ENCODE assay signal across 20 cellular contexts in the genomic region with DNA sequence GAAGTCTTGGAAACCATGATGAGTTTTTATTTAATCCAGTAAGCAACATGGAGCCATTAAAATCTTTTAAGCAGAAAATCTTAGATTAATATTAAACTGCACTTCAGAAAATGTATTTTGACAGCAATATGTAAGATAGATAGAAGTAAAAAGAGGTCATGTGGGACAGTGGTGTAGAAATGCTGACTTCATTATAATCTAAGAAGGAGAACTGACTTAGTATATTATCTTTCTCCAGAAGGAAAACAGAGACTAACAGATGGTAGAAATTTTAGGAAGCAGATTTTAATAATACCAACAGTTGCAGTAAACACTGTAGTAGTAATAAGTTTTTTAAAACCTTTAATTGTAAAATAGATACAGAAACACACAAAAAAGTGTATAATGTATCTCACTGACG.
DNase-seq lines count a peak whose midpoint lies in the region; ATAC-seq, FAIRE-seq and TF ChIP-seq lines count a peak whose summit lies in the region.
"Had no signal": no experiment of that assay in that cellular context is flagged by ENCODE, and none has a peak within 500 bp of the region (broad histone marks: within the 10 kb centered on the region; RNA-seq: fewer than 3 reads in every experiment).

No MANE protein-coding gene starts in this region.

- no peaks in the 10 kb centered on the region for H3K4me1 ChIP-seq in right cardiac atrium (ENCODE audit: control insufficient read depth, insufficient read depth, low read length)
- peaks cover 0 to 7% of the 10 kb centered on the region in 2 donors for H3K4me1 ChIP-seq in left lung
- H3K4me1 ChIP-seq in prostate gland (replicated peaks), result no peaks in the 10 kb centered on the region
- H3K4me1 ChIP-seq: A549 had no signal

- TF ChIP-seq CTCF in brain microvascular endothelial cell (IDR thresholded peaks at IDR 0.05; ENCODE audit: low read depth, low read length, missing control alignments), result no peak
- no peak for TF ChIP-seq CTCF in left lung (IDR thresholded peaks at IDR 0.05)
- no peak for TF ChIP-seq CTCF in prostate gland (IDR thresholded peaks at IDR 0.05)

- H3K27me3 ChIP-seq in right cardiac atrium (ENCODE audit: control insufficient read depth, insufficient read depth), result no peaks in the 10 kb centered on the region
- no peaks in the 10 kb centered on the region for H3K27me3 ChIP-seq in brain microvascular endothelial cell (replicated peaks)
- no peaks in the 10 kb centered on the region for H3K27me3 ChIP-seq in left lung
- no peaks in the 10 kb centered on the region for H3K27me3 ChIP-seq in prostate gland (replicated peaks; ENCODE audit: insufficient read depth)

- 72% methylated on average over 1 of the region's 1 CpG for WGBS in right cardiac atrium
- WGBS in prostate gland, result 74% methylated on average over 1 of the region's 1 CpG

- TF ChIP-seq POLR2A in prostate gland (IDR thresholded peaks at IDR 0.05) (no peak), H54 (IDR thresholded peaks at IDR 0.05; ENCODE audit: low read depth, low read length) (no peak)

- H3K4me3 ChIP-seq in right cardiac atrium (ENCODE audit: low read length), result no peak overlapping the region
- H3K4me3 ChIP-seq in brain microvascular endothelial cell (ENCODE audit: low read depth, low read length), result no peak overlapping the region
- H3K4me3 ChIP-seq in left lung, result no peak overlapping the region
- no peak overlapping the region for H3K4me3 ChIP-seq in prostate gland
- H3K4me3 ChIP-seq: A549, GM12878 had no signal

- ATAC-seq in left ventricle myocardium superior (peak; percentile 40), right cardiac atrium (no peak), left lung (peak; percentile 17), GM18907 (IDR thresholded peaks at IDR 0.05; ENCODE audit: unreplicated experiment) (no peak)
- ATAC-seq: A549, GM12878 had no signal

- in situ Hi-C loops in brain microvascular endothelial cell (cut with HindIII; ENCODE audit: low pct_ligation_motif_present, low sequenced_read_pairs), result no loop called here

- FAIRE-seq in H54 (lab: Jason Lieb, UNC), result no peak
- FAIRE-seq: A549, GM12878, HTR-8/SVneo had no signal

- intact Hi-C loops in left ventricle myocardium superior (cut with micrococcal nuclease), result no loop called here
- intact Hi-C loops in right cardiac atrium (cut with DNase I), result no loop called here
- intact Hi-C loops in left lung (cut with DNase I), result no loop called here
- intact Hi-C loops in prostate gland (cut with DNase I), result no loop called here

- DNase-seq in left ventricle myocardium superior, result no peak
- no peak for DNase-seq in right cardiac atrium
- no peak for DNase-seq in brain microvascular endothelial cell
- DNase-seq in left lung, result no peak
- no peak for DNase-seq in medulla oblongata (ENCODE audit: extremely low spot score)
- no peak for DNase-seq in prostate gland (ENCODE audit: low spot score)
- no peak for DNase-seq in H54 (ENCODE audit: insufficient read length, low spot score)
- DNase-seq: AML-193; CD4-positive, CD25-positive, alpha-beta regulatory T cell; DMS79; NCI-H1048; NCI-H146; NCI-H2081 treated with DMSO at 0.1 percent for 48 hours; NCI-H2227 treated with DMSO at 0.1 percent for 48 hours; NCI-H526 treated with DMSO at 0.1 percent for 48 hours had no signal

- H3K9me3 ChIP-seq in right cardiac atrium (ENCODE audit: control insufficient read depth, low read length), result no peaks in the 10 kb centered on the region
- no peaks in the 10 kb centered on the region for H3K9me3 ChIP-seq in left lung
- H3K9me3 ChIP-seq in prostate gland, result no peaks in the 10 kb centered on the region
- H3K9me3 ChIP-seq: A549 had no signal

- H3K27ac ChIP-seq in right cardiac atrium (ENCODE audit: low read length), result no peak overlapping the region
- peak overlapping the region; percentile 29 for H3K27ac ChIP-seq in brain microvascular endothelial cell
- H3K27ac ChIP-seq in left lung, result peak overlapping the region in 1 of 2 donors; percentile 52
- no peak overlapping the region for H3K27ac ChIP-seq in prostate gland
- H3K27ac ChIP-seq: A549, RWPE1 had no signal

- no peaks in the 10 kb centered on the region for H3K36me3 ChIP-seq in brain microvascular endothelial cell (replicated peaks)
- H3K36me3 ChIP-seq in left lung, result no peaks in the 10 kb centered on the region
- no peaks in the 10 kb centered on the region for H3K36me3 ChIP-seq in prostate gland

Comparison
In these comparisons a context has a peak if more than half of its experiments do, and no peak if none do; other contexts are left out.
1. ATAC-seq: peak in left ventricle myocardium superior (single experiment) and left lung (single experiment); none in right cardiac atrium (0 of 2) and GM18907 (single experiment).